In the genomic region with DNA sequence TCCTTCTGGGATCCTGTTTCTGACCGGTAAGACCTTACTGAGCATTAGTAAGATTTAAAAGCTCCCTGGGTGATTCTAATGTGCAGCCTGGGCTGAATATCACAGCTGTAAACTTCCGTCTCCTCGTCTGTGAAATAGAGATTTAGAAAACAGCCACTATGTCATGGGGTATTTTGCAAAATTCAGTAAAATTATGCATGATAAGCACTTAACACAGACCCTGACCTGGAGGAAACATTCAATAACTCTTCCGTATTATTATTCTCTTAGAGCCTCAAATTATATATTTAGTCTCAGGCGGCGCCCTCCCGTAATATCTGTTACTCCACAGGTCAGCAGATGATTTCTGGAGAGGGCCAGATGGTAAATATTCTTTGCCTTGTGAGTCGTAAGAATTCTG, we compare ENCODE assay signal across 2 cellular contexts.
TF ChIP-seq lines count a peak whose summit lies in the region.

No MANE protein-coding gene starts in this region.

TF ChIP-seq in HepG2, 621 proteins besides CTCF, POLR2A, EP300 and RAD21:
- peak; percentile 41 to 65; a peak in 2 of 4 replicates for TF ChIP-seq MAFK (conservative IDR thresholded peaks at IDR 0.05 in 1 of 2, IDR thresholded peaks at IDR 0.05 in 1 of 2; ENCODE audit: low read length in 2 of 2)
- peak; percentile 52 for TF ChIP-seq MAFF (IDR thresholded peaks at IDR 0.05; ENCODE audit: low read depth, low read length)
- TF ChIP-seq ZNF230 (CRISPR knock-in tag; IDR thresholded peaks at IDR 0.05) = no peak

TF ChIP-seq in K562, 482 proteins besides CTCF, POLR2A, EP300 and RAD21:
- TF ChIP-seq, protein P1, sequence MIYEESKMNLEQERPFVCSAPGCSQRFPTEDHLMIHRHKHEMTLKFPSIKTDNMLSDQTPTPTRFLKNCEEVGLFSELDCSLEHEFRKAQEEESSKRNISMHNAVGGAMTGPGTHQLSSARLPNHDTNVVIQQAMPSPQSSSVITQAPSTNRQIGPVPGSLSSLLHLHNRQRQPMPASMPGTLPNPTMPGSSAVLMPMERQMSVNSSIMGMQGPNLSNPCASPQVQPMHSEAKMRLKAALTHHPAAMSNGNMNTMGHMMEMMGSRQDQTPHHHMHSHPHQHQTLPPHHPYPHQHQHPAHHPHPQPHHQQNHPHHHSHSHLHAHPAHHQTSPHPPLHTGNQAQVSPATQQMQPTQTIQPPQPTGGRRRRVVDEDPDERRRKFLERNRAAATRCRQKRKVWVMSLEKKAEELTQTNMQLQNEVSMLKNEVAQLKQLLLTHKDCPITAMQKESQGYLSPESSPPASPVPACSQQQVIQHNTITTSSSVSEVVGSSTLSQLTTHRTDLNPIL (CRISPR knock-in tag; IDR thresholded peaks at IDR 0.05) = no peak
- TF ChIP-seq HNRNPUL1 (IDR thresholded peaks at IDR 0.05; ENCODE audit: low read length) = no peak
- TF ChIP-seq, protein P2, sequence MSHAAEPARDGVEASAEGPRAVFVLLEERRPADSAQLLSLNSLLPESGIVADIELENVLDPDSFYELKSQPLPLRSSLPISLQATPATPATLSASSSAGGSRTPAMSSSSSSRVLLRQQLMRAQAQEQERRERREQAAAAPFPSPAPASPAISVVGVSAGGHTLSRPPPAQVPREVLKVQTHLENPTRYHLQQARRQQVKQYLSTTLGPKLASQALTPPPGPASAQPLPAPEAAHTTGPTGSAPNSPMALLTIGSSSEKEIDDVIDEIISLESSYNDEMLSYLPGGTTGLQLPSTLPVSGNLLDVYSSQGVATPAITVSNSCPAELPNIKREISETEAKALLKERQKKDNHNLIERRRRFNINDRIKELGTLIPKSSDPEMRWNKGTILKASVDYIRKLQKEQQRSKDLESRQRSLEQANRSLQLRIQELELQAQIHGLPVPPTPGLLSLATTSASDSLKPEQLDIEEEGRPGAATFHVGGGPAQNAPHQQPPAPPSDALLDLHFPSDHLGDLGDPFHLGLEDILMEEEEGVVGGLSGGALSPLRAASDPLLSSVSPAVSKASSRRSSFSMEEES (CRISPR knock-in tag; IDR thresholded peaks at IDR 0.05) = no peak
- no peak for TF ChIP-seq NEUROD1 (IDR thresholded peaks at IDR 0.05; ENCODE audit: borderline replicate concordance, low read depth, low read length, partially characterized antibody)
- no peak for TF ChIP-seq ZNF778 (CRISPR knock-in tag; IDR thresholded peaks at IDR 0.05)
- no peak for TF ChIP-seq NUFIP1 (IDR thresholded peaks at IDR 0.05; ENCODE audit: partially characterized antibody)
- TF ChIP-seq, protein P3, sequence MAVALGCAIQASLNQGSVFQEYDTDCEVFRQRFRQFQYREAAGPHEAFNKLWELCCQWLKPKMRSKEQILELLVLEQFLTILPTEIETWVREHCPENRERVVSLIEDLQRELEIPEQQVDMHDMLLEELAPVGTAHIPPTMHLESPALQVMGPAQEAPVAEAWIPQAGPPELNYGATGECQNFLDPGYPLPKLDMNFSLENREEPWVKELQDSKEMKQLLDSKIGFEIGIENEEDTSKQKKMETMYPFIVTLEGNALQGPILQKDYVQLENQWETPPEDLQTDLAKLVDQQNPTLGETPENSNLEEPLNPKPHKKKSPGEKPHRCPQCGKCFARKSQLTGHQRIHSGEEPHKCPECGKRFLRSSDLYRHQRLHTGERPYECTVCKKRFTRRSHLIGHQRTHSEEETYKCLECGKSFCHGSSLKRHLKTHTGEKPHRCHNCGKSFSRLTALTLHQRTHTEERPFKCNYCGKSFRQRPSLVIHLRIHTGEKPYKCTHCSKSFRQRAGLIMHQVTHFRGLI (CRISPR knock-in tag; IDR thresholded peaks at IDR 0.05) = no peak
- no peak for TF ChIP-seq HOXB6 (CRISPR knock-in tag; IDR thresholded peaks at IDR 0.05; ENCODE audit: borderline replicate concordance)
- no peak for TF ChIP-seq POLR3G (IDR thresholded peaks at IDR 0.05; ENCODE audit: extremely low read depth, insufficient read length, insufficient replicate concordance)
- TF ChIP-seq MYC (IDR thresholded peaks at IDR 0.05; ENCODE audit: low read depth, low read length) = no peak
- TF ChIP-seq MYC (CRISPR knock-in tag; IDR thresholded peaks at IDR 0.05; ENCODE audit: borderline replicate concordance, low read depth) = no peak
- no peak for TF ChIP-seq GATA2 (CRISPR knock-in tag; IDR thresholded peaks at IDR 0.05)
- peak; percentile 35 for TF ChIP-seq C11orf30 (IDR thresholded peaks at IDR 0.05; ENCODE audit: low read depth)
- no peak for TF ChIP-seq PHF8 (IDR thresholded peaks at IDR 0.05; ENCODE audit: borderline replicate concordance, low read length)
- TF ChIP-seq NBN (IDR thresholded peaks at IDR 0.05; ENCODE audit: low read depth) = no peak
- TF ChIP-seq, protein P4, sequence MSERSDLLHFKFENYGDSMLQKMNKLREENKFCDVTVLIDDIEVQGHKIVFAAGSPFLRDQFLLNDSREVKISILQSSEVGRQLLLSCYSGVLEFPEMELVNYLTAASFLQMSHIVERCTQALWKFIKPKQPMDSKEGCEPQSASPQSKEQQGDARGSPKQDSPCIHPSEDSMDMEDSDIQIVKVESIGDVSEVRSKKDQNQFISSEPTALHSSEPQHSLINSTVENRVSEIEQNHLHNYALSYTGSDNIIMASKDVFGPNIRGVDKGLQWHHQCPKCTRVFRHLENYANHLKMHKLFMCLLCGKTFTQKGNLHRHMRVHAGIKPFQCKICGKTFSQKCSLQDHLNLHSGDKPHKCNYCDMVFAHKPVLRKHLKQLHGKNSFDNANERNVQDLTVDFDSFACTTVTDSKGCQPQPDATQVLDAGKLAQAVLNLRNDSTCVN (CRISPR knock-in tag; IDR thresholded peaks at IDR 0.05) = no peak
- peak; percentile 56 for TF ChIP-seq ZNF316 (IDR thresholded peaks at IDR 0.05)
- TF ChIP-seq FOSL1 (tag; conservative IDR thresholded peaks at IDR 0.05) = no peak
- TF ChIP-seq, protein P5, sequence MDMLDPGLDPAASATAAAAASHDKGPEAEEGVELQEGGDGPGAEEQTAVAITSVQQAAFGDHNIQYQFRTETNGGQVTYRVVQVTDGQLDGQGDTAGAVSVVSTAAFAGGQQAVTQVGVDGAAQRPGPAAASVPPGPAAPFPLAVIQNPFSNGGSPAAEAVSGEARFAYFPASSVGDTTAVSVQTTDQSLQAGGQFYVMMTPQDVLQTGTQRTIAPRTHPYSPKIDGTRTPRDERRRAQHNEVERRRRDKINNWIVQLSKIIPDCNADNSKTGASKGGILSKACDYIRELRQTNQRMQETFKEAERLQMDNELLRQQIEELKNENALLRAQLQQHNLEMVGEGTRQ (CRISPR knock-in tag; IDR thresholded peaks at IDR 0.05) = no peak
- TF ChIP-seq, protein P6, sequence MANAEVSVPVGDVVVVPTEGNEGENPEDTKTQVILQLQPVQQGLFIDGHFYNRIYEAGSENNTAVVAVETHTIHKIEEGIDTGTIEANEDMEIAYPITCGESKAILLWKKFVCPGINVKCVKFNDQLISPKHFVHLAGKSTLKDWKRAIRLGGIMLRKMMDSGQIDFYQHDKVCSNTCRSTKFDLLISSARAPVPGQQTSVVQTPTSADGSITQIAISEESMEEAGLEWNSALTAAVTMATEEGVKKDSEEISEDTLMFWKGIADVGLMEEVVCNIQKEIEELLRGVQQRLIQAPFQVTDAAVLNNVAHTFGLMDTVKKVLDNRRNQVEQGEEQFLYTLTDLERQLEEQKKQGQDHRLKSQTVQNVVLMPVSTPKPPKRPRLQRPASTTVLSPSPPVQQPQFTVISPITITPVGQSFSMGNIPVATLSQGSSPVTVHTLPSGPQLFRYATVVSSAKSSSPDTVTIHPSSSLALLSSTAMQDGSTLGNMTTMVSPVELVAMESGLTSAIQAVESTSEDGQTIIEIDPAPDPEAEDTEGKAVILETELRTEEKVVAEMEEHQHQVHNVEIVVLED (CRISPR knock-in tag; IDR thresholded peaks at IDR 0.05) = no peak
- TF ChIP-seq MEF2A (IDR thresholded peaks at IDR 0.05; ENCODE audit: control insufficient read depth, low read depth, low read length) = no peak
- no peak for TF ChIP-seq NFXL1 (CRISPR knock-in tag; IDR thresholded peaks at IDR 0.05)
- TF ChIP-seq MAFG (tag; conservative IDR thresholded peaks at IDR 0.05) = 0 out of 2 replicates have a peak, but pooled peaks have one; percentile 21
TF ChIP-seq in K562: peak in this region for 3.
